8 cellular contexts compared by ENCODE assay signal in the genomic region with DNA sequence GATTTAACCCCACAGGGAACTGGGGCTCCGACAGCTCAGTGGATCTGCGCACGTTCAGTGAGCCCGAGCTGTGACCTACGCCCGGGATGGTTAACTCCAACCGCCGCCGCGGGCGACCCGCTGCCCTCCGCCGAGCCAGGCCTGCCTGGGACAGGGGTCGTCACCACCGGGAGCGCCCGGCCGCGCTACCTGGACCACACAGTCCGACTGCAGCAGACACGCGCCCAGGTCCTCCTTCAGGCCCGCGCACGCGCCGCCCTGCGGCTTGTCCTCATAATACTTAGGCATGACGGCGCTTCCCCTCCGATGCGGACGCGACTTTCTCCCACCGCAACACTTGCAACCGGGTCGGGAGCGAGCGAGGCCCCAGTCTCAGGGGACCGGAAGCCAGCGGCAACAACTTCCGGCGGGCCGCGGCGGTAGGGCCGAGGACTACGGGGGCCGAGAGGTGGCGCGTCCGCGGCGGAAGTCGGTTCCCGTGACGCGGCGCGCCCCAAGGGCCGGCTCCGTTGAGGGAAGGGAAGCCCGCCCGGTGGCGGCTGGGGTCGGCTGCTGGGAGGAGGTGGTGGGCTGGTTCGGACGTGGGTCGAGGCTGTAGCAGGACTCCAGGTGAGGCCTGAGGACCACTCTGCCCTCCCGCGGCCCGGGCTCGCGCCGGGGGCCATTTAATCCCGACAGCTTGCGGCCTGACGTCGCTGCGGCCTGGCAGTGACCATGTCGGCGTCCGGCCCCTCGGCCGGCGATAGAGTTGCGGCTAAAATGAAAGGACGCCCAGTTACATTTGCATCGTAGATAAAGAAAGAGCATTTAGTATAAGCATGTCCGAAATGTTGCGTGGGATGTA. TPM values are rescaled to one million over a fixed set of nuclear protein-coding genes. Genes with fewer than 3 reads are reported as not detected.
DNase-seq lines count a peak whose midpoint lies in the region; ATAC-seq and TF ChIP-seq lines count a peak whose summit lies in the region.

A gene with protein sequence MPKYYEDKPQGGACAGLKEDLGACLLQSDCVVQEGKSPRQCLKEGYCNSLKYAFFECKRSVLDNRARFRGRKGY (minus strand): TSS at position 395 of the 844 bp plus-strand sequence. CDS start 107 bp downstream, at position 288.
A gene with protein sequence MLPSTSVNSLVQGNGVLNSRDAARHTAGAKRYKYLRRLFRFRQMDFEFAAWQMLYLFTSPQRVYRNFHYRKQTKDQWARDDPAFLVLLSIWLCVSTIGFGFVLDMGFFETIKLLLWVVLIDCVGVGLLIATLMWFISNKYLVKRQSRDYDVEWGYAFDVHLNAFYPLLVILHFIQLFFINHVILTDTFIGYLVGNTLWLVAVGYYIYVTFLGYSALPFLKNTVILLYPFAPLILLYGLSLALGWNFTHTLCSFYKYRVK (plus strand): TSS at position 472 of the 844 bp plus-strand sequence. CDS start 1,171 bp downstream, outside the sequence.

- peak within 1 kb of the TSS; percentile 93 for H3K4me2 ChIP-seq in PC-3 (ENCODE audit: low read length)

- H3K27ac ChIP-seq in PC-3 (ENCODE audit: low read length) (peak within 1 kb of the TSS; percentile 63), mucosa of rectum (ENCODE audit: low read depth in 2 of 2, low read length in 2 of 2) (peak within 1 kb of the TSS; percentile 91 to 94)

- peak; percentile 93 for TF ChIP-seq POLR2A in erythroblast (IDR thresholded peaks at IDR 0.05; ENCODE audit: low read length)

- H3K79me2 ChIP-seq in PC-3 (ENCODE audit: low read length) = peaks cover 74% of the 10 kb centered on the region

- H3K4me3 ChIP-seq in Jurkat, Clone E6-1 (ENCODE audit: low read length) = peak within 1 kb of the TSS; percentile 94
- peak within 1 kb of the TSS; percentile 80 for H3K4me3 ChIP-seq in PC-3 (ENCODE audit: low read length)
- H3K4me3 ChIP-seq in mucosa of rectum (ENCODE audit: low read length in 2 of 2) = peak within 1 kb of the TSS; percentile 92 to 93

- DNase-seq in DMS153 (lab: John Stamatoyannopoulos, UW) = peak; percentile 55
- peak; percentile 89 for DNase-seq in Jurkat, Clone E6-1 (ENCODE audit: low read depth, low spot score)
- DNase-seq in PC-3 = peak; percentile 87
- DNase-seq in activated T-cell treated with anti-CD3 and anti-CD28 coated beads for 48 hours (ENCODE audit: low read depth) = peak; percentile 92
- DNase-seq in erythroblast (lab: John Stamatoyannopoulos, UW) = peak; percentile 95 to 96
- peak; percentile 74 to 76 for DNase-seq in stimulated activated CD8-positive, alpha-beta memory T cell treated with anti-CD3 and anti-CD28 coated beads, Interleukin-4, amount 100 ng/mL, for 4 hours (ENCODE audit: low read depth in 2 of 2, low spot score in 1 of 2)

- peak; percentile 88 for ATAC-seq in GM21619 (IDR thresholded peaks at IDR 0.05; ENCODE audit: unreplicated experiment)
- peak; percentile 81 for ATAC-seq in PC-3

- CTCF ChIA-PET in PC-3 (lab: Charles Lee) = no interaction called here

- TF ChIP-seq CTCF in PC-3 (conservative IDR thresholded peaks at IDR 0.05; ENCODE audit: low read depth, low read length) = no peak

- no TSS peak for BruUV-seq in PC-3 (replicated peaks; lab: Mats Ljungman, UMichigan)

- peak within 1 kb of the TSS; percentile 96 for H3K9ac ChIP-seq in PC-3 (ENCODE audit: low read length)
- peak within 1 kb of the TSS; percentile 93 to 97 for H3K9ac ChIP-seq in mucosa of rectum (ENCODE audit: low read depth in 1 of 2, low read length in 2 of 2)

- H3K9me3 ChIP-seq in PC-3 (ENCODE audit: low read length) (no peaks in the 10 kb centered on the region), mucosa of rectum (ENCODE audit: control insufficient read depth in 2 of 2, low read length in 2 of 2) (no peaks in the 10 kb centered on the region)

- H4K20me1 ChIP-seq in PC-3 (ENCODE audit: low read length) = no peaks in the 10 kb centered on the region

- intact Hi-C loops in PC-3 (cut with micrococcal nuclease) = loop anchor here (10.0 kb wide), 1 partner anchor 164 kb away; a partner anchor contains a TSS

- H3K27me3 ChIP-seq in PC-3 (ENCODE audit: low read length) (no peaks in the 10 kb centered on the region), mucosa of rectum (ENCODE audit: control insufficient read depth in 2 of 2, insufficient read depth in 2 of 2, low read length in 2 of 2) (no peaks in the 10 kb centered on the region)

- no peaks in the 10 kb centered on the region for H3K9me2 ChIP-seq in PC-3 (replicated peaks; ENCODE audit: low read length)

- H3F3A ChIP-seq in PC-3 (ENCODE audit: low read length, unreplicated experiment) = no peaks in the 10 kb centered on the region

- H3K4me1 ChIP-seq in PC-3 (ENCODE audit: insufficient read depth, low read length) = peaks cover 34% of the 10 kb centered on the region
- peaks cover 14 to 32% of the 10 kb centered on the region in 2 donors for H3K4me1 ChIP-seq in mucosa of rectum (ENCODE audit: control insufficient read depth in 2 of 2, insufficient read depth in 2 of 2, low read length in 2 of 2)

- peaks cover 11% of the 10 kb centered on the region; the same call in 1 of the 2 replicates for H3K36me3 ChIP-seq in PC-3 (ENCODE audit: low read depth, low read length)
- H3K36me3 ChIP-seq in mucosa of rectum (ENCODE audit: control insufficient read depth in 2 of 2, insufficient read depth in 2 of 2, low read length in 2 of 2) = peaks cover 10 to 19% of the 10 kb centered on the region in 2 donors

- peak within 1 kb of the TSS; percentile 89 for H2AFZ ChIP-seq in PC-3 (ENCODE audit: low read length)

- POLR2A ChIA-PET in PC-3 (lab: Charles Lee; ENCODE audit: unreplicated experiment) = interaction anchor here (0.6 kb wide), 2 partner anchors 314 to 1001 kb away, joined by 3 to 32 read pairs; no protein-coding TSS in a partner anchor

RNA-seq across cellular contexts. Expression of the first gene that starts in this region (rescaled TPM):
- 41.6 TPM for polyA plus RNA-seq in Jurkat, Clone E6-1 (2012; ENCODE audit: insufficient read depth, insufficient read length)
- total RNA-seq in PC-3 (2014; rRNA removed) = 34.0 and 37.2 TPM in 2 replicates

RNA-seq across cellular contexts. Expression of the second gene that starts in this region (rescaled TPM):
- 44.8 TPM for polyA plus RNA-seq in Jurkat, Clone E6-1 (2012; ENCODE audit: insufficient read depth, insufficient read length)
- 18.4 and 26.0 TPM in 2 replicates for total RNA-seq in PC-3 (2014; rRNA removed)

Comparison
In these comparisons a context has a peak if more than half of its experiments do, and no peak if none do; other contexts are left out.
1. Peak in every context shown above with its lines: DNase-seq, ATAC-seq, H3K4me3 ChIP-seq and H3K27ac ChIP-seq.